In genomic region chr11:9302448-9302847, GRCh38 we compare ENCODE assay signal across 1 cellular context.
TF ChIP-seq lines count a peak whose summit lies in the region.

No MANE protein-coding gene starts in this region.

TF ChIP-seq in WTC11, 78 proteins besides CTCF, POLR2A, EP300 and RAD21 (continued from another document):
- TF ChIP-seq ARID4B (CRISPR knock-in tag; IDR thresholded peaks at IDR 0.05; ENCODE audit: borderline replicate concordance), result no peak
- no peak for TF ChIP-seq OVOL2 (CRISPR knock-in tag; IDR thresholded peaks at IDR 0.05; ENCODE audit: borderline replicate concordance)
- TF ChIP-seq ZNF396 (CRISPR knock-in tag; IDR thresholded peaks at IDR 0.05; ENCODE audit: borderline replicate concordance), result no peak
TF ChIP-seq in WTC11: peak in this region for 0.
